Comparison of ENCODE assay signal across 24 cellular contexts in genomic region chr16:51607202-51607756, GRCh38.
DNase-seq lines count a peak whose midpoint lies in the region; ATAC-seq and TF ChIP-seq lines count a peak whose summit lies in the region.
"Had no signal": no experiment of that assay in that cellular context is flagged by ENCODE, and none has a peak within 500 bp of the region (broad histone marks: within the 10 kb centered on the region; RNA-seq: fewer than 3 reads in every experiment).

No MANE protein-coding gene starts in this region.

- peaks cover 16% of the 10 kb centered on the region for H3K9me3 Mint-ChIP-seq in nephron progenitor cell

- peak overlapping the region; percentile 94 for H3K27ac Mint-ChIP-seq in nephron progenitor cell
- H3K27ac Mint-ChIP-seq: activated CD8-positive, alpha-beta T cell treated with anti-CD3 and anti-CD28 coated beads, Interleukin-2, amount 10 ng/mL, durations not matched to agents 7 days and 5 days; activated T-helper 17 cell treated with anti-CD3 and anti-CD28 coated beads, Interleukin-2, amount 50 U/mL, for 72 hours; natural killer cell treated with Interleukin-12 subunit alpha and Interleukin-12 subunit beta and Interleukin-15 and Interleukin-18, amount 100 ng/mL, for 72 hours; stimulated activated memory B cell treated with anti-CD40 and anti-IgM and Interleukin-4, amounts not matched to agents 10 μg/mL and 1 μg/mL and 100 μg/mL, for 72 hours had no signal

- ATAC-seq in GM19463 (IDR thresholded peaks at IDR 0.05; ENCODE audit: unreplicated experiment): no peak
- ATAC-seq: activated CD8-positive, alpha-beta T cell treated with anti-CD3 and anti-CD28 coated beads, Interleukin-2, amount 10 ng/mL, durations not matched to agents 7 days and 5 days; activated T-helper 17 cell treated with anti-CD3 and anti-CD28 coated beads, Interleukin-2, amount 50 U/mL, for 72 hours; mucosa of descending colon; natural killer cell treated with Interleukin-12 subunit alpha and Interleukin-12 subunit beta and Interleukin-15 and Interleukin-18, amount 100 ng/mL, for 72 hours; stimulated activated memory B cell treated with anti-CD40 and anti-IgM and Interleukin-4, amounts not matched to agents 10 μg/mL and 1 μg/mL and 100 μg/mL, for 72 hours had no signal

- TF ChIP-seq CTCF in nephron progenitor cell (IDR thresholded peaks at IDR 0.05): no peak

- H3K4me1 Mint-ChIP-seq in nephron progenitor cell: peaks cover 42% of the 10 kb centered on the region
- H3K4me1 Mint-ChIP-seq: activated T-helper 17 cell treated with anti-CD3 and anti-CD28 coated beads, Interleukin-2, amount 50 U/mL, for 72 hours; stimulated activated memory B cell treated with anti-CD40 and anti-IgM and Interleukin-4, amounts not matched to agents 10 μg/mL and 1 μg/mL and 100 μg/mL, for 72 hours had no signal

- no peak overlapping the region for H3K4me3 Mint-ChIP-seq in nephron progenitor cell
- H3K4me3 Mint-ChIP-seq: activated CD8-positive, alpha-beta T cell treated with anti-CD3 and anti-CD28 coated beads, Interleukin-2, amount 10 ng/mL, durations not matched to agents 7 days and 5 days; activated T-helper 17 cell treated with anti-CD3 and anti-CD28 coated beads, Interleukin-2, amount 50 U/mL, for 72 hours; natural killer cell treated with Interleukin-12 subunit alpha and Interleukin-12 subunit beta and Interleukin-15 and Interleukin-18, amount 100 ng/mL, for 72 hours; stimulated activated memory B cell treated with anti-CD40 and anti-IgM and Interleukin-4, amounts not matched to agents 10 μg/mL and 1 μg/mL and 100 μg/mL, for 72 hours had no signal

- peaks cover 9% of the 10 kb centered on the region for H3K36me3 Mint-ChIP-seq in nephron progenitor cell (ENCODE audit: low read depth)
- H3K36me3 Mint-ChIP-seq: natural killer cell treated with Interleukin-12 subunit alpha and Interleukin-12 subunit beta and Interleukin-15 and Interleukin-18, amount 100 ng/mL, for 72 hours; stimulated activated memory B cell treated with anti-CD40 and anti-IgM and Interleukin-4, amounts not matched to agents 10 μg/mL and 1 μg/mL and 100 μg/mL, for 72 hours had no signal

- DNase-seq in DMS79 treated with DMSO at 0.1 percent for 48 hours (lab: John Stamatoyannopoulos, UW): peak; percentile 12
- no peak for DNase-seq in DMS79 (lab: John Stamatoyannopoulos, UW)
- peak; percentile 20 for DNase-seq in GM04504 (ENCODE audit: low read depth)
- DNase-seq in NCI-H69 (lab: John Stamatoyannopoulos, UW): peak; percentile 51
- no peak for DNase-seq in nephron progenitor cell
- DNase-seq in activated CD4-positive, CD25-positive, alpha-beta regulatory T cell treated with anti-CD3 and anti-CD28 coated beads, Interleukin-2, amount 50 U/mL, for 72 hours: no peak
- DNase-seq in activated CD8-positive, alpha-beta memory T cell treated with anti-CD3 and anti-CD28 coated beads for 24 hours: no peak
- DNase-seq: activated CD4-positive, alpha-beta T cell treated with anti-CD3 and anti-CD28 coated beads for 4 hours; activated CD8-positive, alpha-beta T cell treated with anti-CD3 and anti-CD28 coated beads, Interleukin-2, amount 10 ng/mL, durations not matched to agents 7 days and 5 days; activated naive CD4-positive, alpha-beta T cell treated with anti-CD3 and anti-CD28 coated beads, Interleukin-2, amount 50 U/mL, for 16 hours; hippocampal formation; KBM-7; mucosa of descending colon; NCI-H1436 treated with DMSO at 0.1 percent for 48 hours; NCI-H2171 treated with DMSO at 0.1 percent for 48 hours; NCI-H526 treated with DMSO at 0.1 percent for 48 hours; ovary; SIG-M5; T-helper 9 cell; transverse colon had no signal

- H3K27me3 Mint-ChIP-seq in nephron progenitor cell (ENCODE audit: low read depth, poor library complexity): no peaks in the 10 kb centered on the region
- H3K27me3 Mint-ChIP-seq: activated T-helper 17 cell treated with anti-CD3 and anti-CD28 coated beads, Interleukin-2, amount 50 U/mL, for 72 hours; natural killer cell treated with Interleukin-12 subunit alpha and Interleukin-12 subunit beta and Interleukin-15 and Interleukin-18, amount 100 ng/mL, for 72 hours; stimulated activated memory B cell treated with anti-CD40 and anti-IgM and Interleukin-4, amounts not matched to agents 10 μg/mL and 1 μg/mL and 100 μg/mL, for 72 hours had no signal

Comparison
In these comparisons a context has a peak if more than half of its experiments do, and no peak if none do; other contexts are left out.
1. DNase-seq: peak in DMS79 treated with DMSO at 0.1 percent for 48 hours (single experiment), GM04504 (single experiment) and NCI-H69 (single experiment); none in DMS79 (single experiment), nephron progenitor cell (single experiment), activated CD4-positive, CD25-positive, alpha-beta regulatory T cell treated with anti-CD3 and anti-CD28 coated beads, Interleukin-2, amount 50 U/mL, for 72 hours (single experiment) and activated CD8-positive, alpha-beta memory T cell treated with anti-CD3 and anti-CD28 coated beads for 24 hours (single experiment).